ENCODE assay signal across 14 cellular contexts in genomic region chr20:8943638-8944037, GRCh38.
"Had no signal": no experiment of that assay in that cellular context is flagged by ENCODE, and none has a peak within 500 bp of the region (broad histone marks: within the 10 kb centered on the region; RNA-seq: fewer than 3 reads in every experiment).

No MANE protein-coding gene starts in this region.

- H3K4me3 ChIP-seq: body of pancreas, gastroesophageal sphincter, lower lobe of right lung had no signal

- DNase-seq: activated CD4-positive, alpha-beta T cell treated with anti-CD3 and anti-CD28 coated beads, Interleukin-2, amount 50 U/mL, for 1 hour; activated effector memory CD4-positive, alpha-beta T cell treated with Interleukin-2 at 50 U/mL for 16 hours; amniotic stem cell; body of pancreas; cortex of kidney; effector CD8-positive, alpha-beta T cell; hippocampal formation; kidney glomerular epithelial cell; lower lobe of right lung; naive thymus-derived CD8-positive, alpha-beta T cell; stimulated activated CD4-positive, alpha-beta T cell treated with anti-CD3 and anti-CD28 coated beads, Interleukin-4, amount 100 ng/mL, for 1 hour; T-helper 17 cell; trophoblast cell had no signal

- ATAC-seq: body of pancreas; gastroesophageal sphincter; lower lobe of right lung; naive thymus-derived CD8-positive, alpha-beta T cell; T-helper 17 cell had no signal
